In genomic region chr2:54564439-54564838, GRCh38 we compare ENCODE assay signal across 19 cellular contexts.
A peak's percentile ranks its signal among the peaks of the same experiment; 100 is the strongest.
DNase-seq lines count a peak whose midpoint lies in the region; ATAC-seq and TF ChIP-seq lines count a peak whose summit lies in the region.
"Had no signal": no experiment of that assay in that cellular context is flagged by ENCODE, and none has a peak within 500 bp of the region (broad histone marks: within the 10 kb centered on the region; RNA-seq: fewer than 3 reads in every experiment).

No MANE protein-coding gene starts in this region.

- CTCF ChIA-PET in activated CD4-positive, alpha-beta T cell treated with anti-CD3 and anti-CD28 coated beads for 36 hours (lab: Charles Lee): interaction anchor here (0.6 to 1.4 kb wide), 4 partner anchors 29 to 42 kb away, joined by 3 to 4 read pairs (median 3); no protein-coding TSS in a partner anchor
- CTCF ChIA-PET in CD8-positive, alpha-beta memory T cell (lab: Charles Lee): no interaction called here
- CTCF ChIA-PET in activated B cell treated with CpG ODN at 0.5 μM for 24 hours (lab: Charles Lee): no interaction called here
- CTCF ChIA-PET in naive thymus-derived CD4-positive, alpha-beta T cell (lab: Charles Lee): interaction anchor here (0.8 kb wide), 1 partner anchor 10 kb away, joined by 3 read pairs; no protein-coding TSS in a partner anchor

- no peaks in the 10 kb centered on the region for H3K27me3 Mint-ChIP-seq in activated CD4-positive, alpha-beta T cell treated with anti-CD3 and anti-CD28 coated beads for 36 hours
- no peaks in the 10 kb centered on the region for H3K27me3 Mint-ChIP-seq in CD8-positive, alpha-beta memory T cell
- H3K27me3 Mint-ChIP-seq in activated B cell treated with CpG ODN at 0.5 μM for 24 hours: no peaks in the 10 kb centered on the region
- H3K27me3 Mint-ChIP-seq in naive thymus-derived CD4-positive, alpha-beta T cell: no peaks in the 10 kb centered on the region
- H3K27me3 Mint-ChIP-seq: memory B cell; natural killer cell treated with Interleukin-12 subunit alpha and Interleukin-12 subunit beta and Interleukin-15 and Interleukin-18, amount 100 ng/mL, for 72 hours had no signal

- H3K27ac Mint-ChIP-seq in activated CD4-positive, alpha-beta T cell treated with anti-CD3 and anti-CD28 coated beads for 36 hours: peak overlapping the region; percentile 61
- H3K27ac Mint-ChIP-seq in CD8-positive, alpha-beta memory T cell: peak overlapping the region in 6 of 8 donors; percentile 18 to 96 (median 42)
- H3K27ac Mint-ChIP-seq in activated B cell treated with CpG ODN at 0.5 μM for 24 hours: peak overlapping the region; percentile 65
- H3K27ac Mint-ChIP-seq in naive thymus-derived CD4-positive, alpha-beta T cell: peak overlapping the region; percentile 51 to 97 (median 93)
- H3K27ac Mint-ChIP-seq: memory B cell had no signal

- H3K9me3 Mint-ChIP-seq in activated CD4-positive, alpha-beta T cell treated with anti-CD3 and anti-CD28 coated beads for 36 hours (ENCODE audit: low read depth): no peaks in the 10 kb centered on the region
- no peaks in the 10 kb centered on the region for H3K9me3 Mint-ChIP-seq in CD8-positive, alpha-beta memory T cell
- H3K9me3 Mint-ChIP-seq in activated B cell treated with CpG ODN at 0.5 μM for 24 hours: no peaks in the 10 kb centered on the region
- H3K9me3 Mint-ChIP-seq in naive thymus-derived CD4-positive, alpha-beta T cell: no peaks in the 10 kb centered on the region
- H3K9me3 Mint-ChIP-seq: memory B cell; natural killer cell treated with Interleukin-12 subunit alpha and Interleukin-12 subunit beta and Interleukin-15 and Interleukin-18, amount 100 ng/mL, for 72 hours had no signal

- no peak for TF ChIP-seq CTCF in activated B cell treated with CpG ODN at 0.5 μM for 24 hours (IDR thresholded peaks at IDR 0.05)

- no peak overlapping the region for H3K4me3 Mint-ChIP-seq in activated CD4-positive, alpha-beta T cell treated with anti-CD3 and anti-CD28 coated beads for 36 hours
- H3K4me3 Mint-ChIP-seq in CD8-positive, alpha-beta memory T cell: peak overlapping the region in 3 of 7 donors; percentile 19 to 63 (median 47)
- H3K4me3 Mint-ChIP-seq in activated B cell treated with CpG ODN at 0.5 μM for 24 hours: no peak overlapping the region
- peak overlapping the region; percentile 23 to 93 (median 74) for H3K4me3 Mint-ChIP-seq in naive thymus-derived CD4-positive, alpha-beta T cell
- H3K4me3 Mint-ChIP-seq: CD14-positive monocyte; natural killer cell treated with Interleukin-12 subunit alpha and Interleukin-12 subunit beta and Interleukin-15 and Interleukin-18, amount 100 ng/mL, for 72 hours had no signal

- H3K27ac ChIP-seq in CD8-positive, alpha-beta memory T cell (ENCODE audit: low read depth, low read length): no peak overlapping the region
- H3K27ac ChIP-seq in naive thymus-derived CD4-positive, alpha-beta T cell (ENCODE audit: low read depth, low read length): peak overlapping the region; percentile 72
- H3K27ac ChIP-seq: thyroid gland had no signal

- peaks cover 74% of the 10 kb centered on the region for H3K4me1 ChIP-seq in CD8-positive, alpha-beta memory T cell (ENCODE audit: insufficient read depth, low read length)
- peaks cover 21 to 52% of the 10 kb centered on the region in 2 donors for H3K4me1 ChIP-seq in naive thymus-derived CD4-positive, alpha-beta T cell (ENCODE audit: control insufficient read depth in 2 of 2, insufficient read depth in 2 of 2, low read length in 2 of 2)

- no peaks in the 10 kb centered on the region for H3K36me3 ChIP-seq in CD8-positive, alpha-beta memory T cell (ENCODE audit: insufficient read depth, low read length)
- H3K36me3 ChIP-seq in naive thymus-derived CD4-positive, alpha-beta T cell (ENCODE audit: control insufficient read depth in 2 of 3, insufficient read depth in 3 of 3, low read length in 3 of 3): no peaks in the 10 kb centered on the region
- H3K36me3 ChIP-seq: thyroid gland had no signal

- peaks cover 14% of the 10 kb centered on the region for H3K36me3 Mint-ChIP-seq in activated CD4-positive, alpha-beta T cell treated with anti-CD3 and anti-CD28 coated beads for 36 hours (ENCODE audit: low read depth)
- peaks cover 3 to 36% (median 6%) of the 10 kb centered on the region in 3 donors for H3K36me3 Mint-ChIP-seq in CD8-positive, alpha-beta memory T cell
- H3K36me3 Mint-ChIP-seq in activated B cell treated with CpG ODN at 0.5 μM for 24 hours (ENCODE audit: low read depth): peaks cover 18% of the 10 kb centered on the region
- peaks cover 6 to 46% (median 17%) of the 10 kb centered on the region in 5 donors for H3K36me3 Mint-ChIP-seq in naive thymus-derived CD4-positive, alpha-beta T cell
- H3K36me3 Mint-ChIP-seq: natural killer cell treated with Interleukin-12 subunit alpha and Interleukin-12 subunit beta and Interleukin-15 and Interleukin-18, amount 100 ng/mL, for 72 hours had no signal

- intact Hi-C loops in activated CD4-positive, alpha-beta T cell treated with anti-CD3 and anti-CD28 coated beads for 36 hours (cut with DNase I, micrococcal nuclease): no loop called here
- intact Hi-C loops in activated B cell treated with CpG ODN at 0.5 μM for 24 hours (cut with micrococcal nuclease): loop anchor here (5.0 kb wide), 1 partner anchor 853 kb away; the partner anchor contains the start of gene CCDC88A
- intact Hi-C loops in naive thymus-derived CD4-positive, alpha-beta T cell (cut with micrococcal nuclease): loop anchor here in 1 of 2 donors (5.0 kb wide), 1 partner anchor 853 kb away; the partner anchor contains the start of gene CCDC88A

- no peaks in the 10 kb centered on the region for H3K9me3 ChIP-seq in CD8-positive, alpha-beta memory T cell (ENCODE audit: low read length)
- H3K9me3 ChIP-seq in naive thymus-derived CD4-positive, alpha-beta T cell (ENCODE audit: control insufficient read depth in 2 of 3, low read length in 3 of 3): no peaks in the 10 kb centered on the region
- H3K9me3 ChIP-seq: spleen, thyroid gland had no signal

- no peaks in the 10 kb centered on the region for H3K27me3 ChIP-seq in CD8-positive, alpha-beta memory T cell (ENCODE audit: insufficient read depth, low read length, poor library complexity, severe bottlenecking)
- no peaks in the 10 kb centered on the region for H3K27me3 ChIP-seq in naive thymus-derived CD4-positive, alpha-beta T cell (ENCODE audit: control insufficient read depth in 2 of 2, insufficient read depth in 2 of 2, low read length in 2 of 2)
- H3K27me3 ChIP-seq: spleen, thyroid gland had no signal

- no peak overlapping the region for H3K4me3 ChIP-seq in CD8-positive, alpha-beta memory T cell (ENCODE audit: low read length)
- H3K4me3 ChIP-seq in naive thymus-derived CD4-positive, alpha-beta T cell (ENCODE audit: low read length): no peak overlapping the region
- H3K4me3 ChIP-seq: spleen, thyroid gland had no signal

- POLR2A ChIA-PET in activated CD4-positive, alpha-beta T cell treated with anti-CD3 and anti-CD28 coated beads for 36 hours (lab: Charles Lee): no interaction called here
- POLR2A ChIA-PET in CD8-positive, alpha-beta memory T cell (lab: Charles Lee): no interaction called here
- POLR2A ChIA-PET in activated B cell treated with CpG ODN at 0.5 μM for 24 hours (lab: Charles Lee): interaction anchor here (0.8 to 7.8 kb wide), 2 partner anchors 8 to 17 kb away, joined by 3 to 121 read pairs; no protein-coding TSS in a partner anchor
- POLR2A ChIA-PET in naive thymus-derived CD4-positive, alpha-beta T cell (lab: Charles Lee): interaction anchor here (0.5 to 9.2 kb wide), 3 partner anchors 8 to 553 kb away, joined by 3 to 276 read pairs (median 154); no protein-coding TSS in a partner anchor

- no peak for DNase-seq in activated CD4-positive, alpha-beta T cell treated with anti-CD3 and anti-CD28 coated beads for 36 hours
- DNase-seq in activated CD4-positive, alpha-beta T cell treated with anti-CD3 and anti-CD28 coated beads, Interleukin-2, amount 50 U/mL, for 1 hour: no peak
- DNase-seq in CD8-positive, alpha-beta memory T cell: no peak
- DNase-seq in activated B cell treated with CpG ODN at 0.5 μM for 24 hours (no peak), 8988T (no peak), NCI-H82 (lab: John Stamatoyannopoulos, UW) (no peak)
- no peak for DNase-seq in naive thymus-derived CD4-positive, alpha-beta T cell
- DNase-seq: activated CD4-positive, alpha-beta T cell treated with anti-CD3 and anti-CD28 coated beads, Interleukin-2, amount 50 U/mL, for 48 hours; aorta; DMS79 treated with DMSO at 0.1 percent for 48 hours; effector CD8-positive, alpha-beta T cell; head of caudate nucleus; NCI-H774; spleen; thyroid gland had no signal

- H3K4me1 Mint-ChIP-seq in activated CD4-positive, alpha-beta T cell treated with anti-CD3 and anti-CD28 coated beads for 36 hours: peaks cover 70% of the 10 kb centered on the region
- H3K4me1 Mint-ChIP-seq in CD8-positive, alpha-beta memory T cell: peaks cover 77 to 88% (median 85%) of the 10 kb centered on the region in 3 donors
- peaks cover 86% of the 10 kb centered on the region for H3K4me1 Mint-ChIP-seq in activated B cell treated with CpG ODN at 0.5 μM for 24 hours
- peaks cover 48 to 81% (median 72%) of the 10 kb centered on the region in 7 donors for H3K4me1 Mint-ChIP-seq in naive thymus-derived CD4-positive, alpha-beta T cell

- no peak for ATAC-seq in activated CD4-positive, alpha-beta T cell treated with anti-CD3 and anti-CD28 coated beads for 36 hours
- ATAC-seq in activated B cell treated with CpG ODN at 0.5 μM for 24 hours (ENCODE audit: low read depth) (no peak), HG02885 (IDR thresholded peaks at IDR 0.05; ENCODE audit: poor library complexity, unreplicated experiment) (no peak)
- ATAC-seq in naive thymus-derived CD4-positive, alpha-beta T cell: no peak
- ATAC-seq: natural killer cell treated with Interleukin-12 subunit alpha and Interleukin-12 subunit beta and Interleukin-15 and Interleukin-18, amount 100 ng/mL, for 72 hours had no signal

Comparison
In these comparisons a context has a peak if more than half of its experiments do, and no peak if none do; other contexts are left out.
1. H3K27ac Mint-ChIP-seq: peak in every context shown above with its lines; median percentile 93 in naive thymus-derived CD4-positive, alpha-beta T cell; 65 in activated B cell treated with CpG ODN at 0.5 μM for 24 hours; 61 in activated CD4-positive, alpha-beta T cell treated with anti-CD3 and anti-CD28 coated beads for 36 hours; 42 in CD8-positive, alpha-beta memory T cell.
2. H3K4me3 Mint-ChIP-seq: peak in naive thymus-derived CD4-positive, alpha-beta T cell (10 of 10); none in activated CD4-positive, alpha-beta T cell treated with anti-CD3 and anti-CD28 coated beads for 36 hours (single experiment) and activated B cell treated with CpG ODN at 0.5 μM for 24 hours (single experiment).
3. CTCF ChIA-PET loops: an anchor here in activated CD4-positive, alpha-beta T cell treated with anti-CD3 and anti-CD28 coated beads for 36 hours (0.6 to 1.4 kb wide) and naive thymus-derived CD4-positive, alpha-beta T cell (0.8 kb wide); none called in CD8-positive, alpha-beta memory T cell and activated B cell treated with CpG ODN at 0.5 μM for 24 hours.
4. POLR2A ChIA-PET loops: an anchor here in activated B cell treated with CpG ODN at 0.5 μM for 24 hours (0.8 to 7.8 kb wide) and naive thymus-derived CD4-positive, alpha-beta T cell (0.5 to 9.2 kb wide); none called in activated CD4-positive, alpha-beta T cell treated with anti-CD3 and anti-CD28 coated beads for 36 hours and CD8-positive, alpha-beta memory T cell.